ENCODE assay signal across 1 cellular context in the genomic region with DNA sequence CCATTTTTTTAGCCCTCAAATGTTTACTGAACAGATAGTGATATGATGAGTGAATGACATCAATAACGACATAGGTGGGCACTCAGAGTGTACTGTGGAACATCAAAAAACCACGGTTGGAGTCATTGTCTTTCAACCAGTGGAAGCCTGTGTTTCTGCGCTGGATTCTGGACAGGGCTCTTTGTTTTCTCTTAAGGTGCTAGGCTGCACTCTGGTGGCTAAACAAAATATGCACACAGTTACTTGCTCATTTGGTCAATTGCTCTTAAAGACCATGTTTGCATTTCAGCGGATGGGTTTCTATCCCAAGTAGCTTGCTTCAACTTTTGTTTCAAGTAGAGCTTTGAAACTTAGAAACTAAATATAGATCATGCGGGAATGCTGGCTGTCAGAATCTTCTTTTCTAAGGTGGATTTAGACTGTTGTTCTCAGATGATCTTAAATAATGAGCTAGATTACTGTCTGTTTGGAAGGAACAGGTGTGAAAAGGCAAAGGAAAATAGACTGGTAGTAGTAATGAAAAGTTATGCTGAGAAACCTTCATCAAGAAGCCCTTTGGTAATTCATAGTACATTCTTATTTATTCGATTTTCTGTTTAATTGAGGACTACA.
TF ChIP-seq lines count a peak whose summit lies in the region.

No MANE protein-coding gene starts in this region.

TF ChIP-seq in HepG2, 621 proteins besides CTCF, POLR2A, EP300 and RAD21 (continues in another document):
- TF ChIP-seq HMG20A (CRISPR knock-in tag; IDR thresholded peaks at IDR 0.05; ENCODE audit: borderline replicate concordance) (no peak), THAP8 (CRISPR knock-in tag; IDR thresholded peaks at IDR 0.05; ENCODE audit: borderline replicate concordance) (no peak), FOXK1 (CRISPR knock-in tag; IDR thresholded peaks at IDR 0.05; ENCODE audit: borderline replicate concordance, low read depth) (peak; percentile 44; the same call in 1 of the 2 replicates), ZNF512B (CRISPR knock-in tag; IDR thresholded peaks at IDR 0.05; ENCODE audit: borderline replicate concordance) (no peak), ZNF737 (CRISPR knock-in tag; IDR thresholded peaks at IDR 0.05; ENCODE audit: borderline replicate concordance) (no peak), STAG1 (CRISPR knock-in tag; IDR thresholded peaks at IDR 0.05) (peak; percentile 91), THRA (CRISPR knock-in tag; IDR thresholded peaks at IDR 0.05; ENCODE audit: borderline replicate concordance) (0 out of 2 replicates have a peak, but pooled peaks have one; percentile 20), NFKBIZ (CRISPR knock-in tag; IDR thresholded peaks at IDR 0.05) (no peak), NAIF1 (CRISPR knock-in tag; IDR thresholded peaks at IDR 0.05; ENCODE audit: borderline replicate concordance) (peak; percentile 41; the same call in 1 of the 2 replicates), ZNF264 (CRISPR knock-in tag; IDR thresholded peaks at IDR 0.05) (no peak), REST (IDR thresholded peaks at IDR 0.05; ENCODE audit: borderline replicate concordance in 1 of 2, low read depth in 1 of 2, low read length in 2 of 2) (0 out of 4 replicates have a peak, but pooled peaks of 1 of the 2 experiments have one; percentile 18), ZSCAN31 (CRISPR knock-in tag; IDR thresholded peaks at IDR 0.05; ENCODE audit: low read depth) (no peak), PPARG (CRISPR knock-in tag; conservative IDR thresholded peaks at IDR 0.05) (0 out of 2 replicates have a peak, but pooled peaks have one; percentile 20), SMC3 (IDR thresholded peaks at IDR 0.05; ENCODE audit: low read length) (peak; percentile 89), RXRB (CRISPR knock-in tag; IDR thresholded peaks at IDR 0.05; ENCODE audit: borderline replicate concordance) (no peak), ZNF879 (CRISPR knock-in tag; IDR thresholded peaks at IDR 0.05) (no peak), CBX5 (CRISPR knock-in tag; IDR thresholded peaks at IDR 0.05; ENCODE audit: borderline replicate concordance) (no peak), FOXA3 (CRISPR knock-in tag; IDR thresholded peaks at IDR 0.05) (no peak), ZBTB25 (CRISPR knock-in tag; IDR thresholded peaks at IDR 0.05) (0 out of 2 replicates have a peak, but pooled peaks have one; percentile 43), KLF16 (CRISPR knock-in tag; IDR thresholded peaks at IDR 0.05) (0 out of 4 replicates have a peak, but pooled peaks of 1 of the 2 experiments have one; percentile 45), HNRNPH1 (optimal IDR thresholded peaks at IDR 0.05; ENCODE audit: low read depth, low read length) (no peak), ERF (CRISPR knock-in tag; IDR thresholded peaks at IDR 0.05) (0 out of 2 replicates have a peak, but pooled peaks have one; percentile 22), ZNF589 (CRISPR knock-in tag; conservative IDR thresholded peaks at IDR 0.05) (no peak), ARID3A (IDR thresholded peaks at IDR 0.05; ENCODE audit: low read depth, low read length) (no peak), NR2F2 (IDR thresholded peaks at IDR 0.05; ENCODE audit: borderline replicate concordance, low read depth) (no peak), NR2F6 (IDR thresholded peaks at IDR 0.05) (no peak), NR2F6 (CRISPR knock-in tag; IDR thresholded peaks at IDR 0.05) (no peak), HMG20B (CRISPR knock-in tag; conservative IDR thresholded peaks at IDR 0.05) (no peak), MYC (CRISPR knock-in tag; IDR thresholded peaks at IDR 0.05; ENCODE audit: borderline replicate concordance) (no peak), PAX8 (CRISPR knock-in tag; IDR thresholded peaks at IDR 0.05; ENCODE audit: borderline replicate concordance) (no peak), KAT8 (CRISPR knock-in tag; IDR thresholded peaks at IDR 0.05) (0 out of 2 replicates have a peak, but pooled peaks have one; percentile 19), HNRNPK (IDR thresholded peaks at IDR 0.05; ENCODE audit: low read depth, low read length, poor library complexity, severe bottlenecking) (no peak)
- TF ChIP-seq, protein P1, sequence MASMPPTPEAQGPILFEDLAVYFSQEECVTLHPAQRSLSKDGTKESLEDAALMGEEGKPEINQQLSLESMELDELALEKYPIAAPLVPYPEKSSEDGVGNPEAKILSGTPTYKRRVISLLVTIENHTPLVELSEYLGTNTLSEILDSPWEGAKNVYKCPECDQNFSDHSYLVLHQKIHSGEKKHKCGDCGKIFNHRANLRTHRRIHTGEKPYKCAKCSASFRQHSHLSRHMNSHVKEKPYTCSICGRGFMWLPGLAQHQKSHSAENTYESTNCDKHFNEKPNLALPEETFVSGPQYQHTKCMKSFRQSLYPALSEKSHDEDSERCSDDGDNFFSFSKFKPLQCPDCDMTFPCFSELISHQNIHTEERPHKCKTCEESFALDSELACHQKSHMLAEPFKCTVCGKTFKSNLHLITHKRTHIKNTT (CRISPR knock-in tag; IDR thresholded peaks at IDR 0.05) = no peak
- TF ChIP-seq, protein P2, sequence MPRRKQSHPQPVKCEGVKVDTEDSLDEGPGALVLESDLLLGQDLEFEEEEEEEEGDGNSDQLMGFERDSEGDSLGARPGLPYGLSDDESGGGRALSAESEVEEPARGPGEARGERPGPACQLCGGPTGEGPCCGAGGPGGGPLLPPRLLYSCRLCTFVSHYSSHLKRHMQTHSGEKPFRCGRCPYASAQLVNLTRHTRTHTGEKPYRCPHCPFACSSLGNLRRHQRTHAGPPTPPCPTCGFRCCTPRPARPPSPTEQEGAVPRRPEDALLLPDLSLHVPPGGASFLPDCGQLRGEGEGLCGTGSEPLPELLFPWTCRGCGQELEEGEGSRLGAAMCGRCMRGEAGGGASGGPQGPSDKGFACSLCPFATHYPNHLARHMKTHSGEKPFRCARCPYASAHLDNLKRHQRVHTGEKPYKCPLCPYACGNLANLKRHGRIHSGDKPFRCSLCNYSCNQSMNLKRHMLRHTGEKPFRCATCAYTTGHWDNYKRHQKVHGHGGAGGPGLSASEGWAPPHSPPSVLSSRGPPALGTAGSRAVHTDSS (CRISPR knock-in tag; conservative IDR thresholded peaks at IDR 0.05) = no peak
- TF ChIP-seq, protein P3, sequence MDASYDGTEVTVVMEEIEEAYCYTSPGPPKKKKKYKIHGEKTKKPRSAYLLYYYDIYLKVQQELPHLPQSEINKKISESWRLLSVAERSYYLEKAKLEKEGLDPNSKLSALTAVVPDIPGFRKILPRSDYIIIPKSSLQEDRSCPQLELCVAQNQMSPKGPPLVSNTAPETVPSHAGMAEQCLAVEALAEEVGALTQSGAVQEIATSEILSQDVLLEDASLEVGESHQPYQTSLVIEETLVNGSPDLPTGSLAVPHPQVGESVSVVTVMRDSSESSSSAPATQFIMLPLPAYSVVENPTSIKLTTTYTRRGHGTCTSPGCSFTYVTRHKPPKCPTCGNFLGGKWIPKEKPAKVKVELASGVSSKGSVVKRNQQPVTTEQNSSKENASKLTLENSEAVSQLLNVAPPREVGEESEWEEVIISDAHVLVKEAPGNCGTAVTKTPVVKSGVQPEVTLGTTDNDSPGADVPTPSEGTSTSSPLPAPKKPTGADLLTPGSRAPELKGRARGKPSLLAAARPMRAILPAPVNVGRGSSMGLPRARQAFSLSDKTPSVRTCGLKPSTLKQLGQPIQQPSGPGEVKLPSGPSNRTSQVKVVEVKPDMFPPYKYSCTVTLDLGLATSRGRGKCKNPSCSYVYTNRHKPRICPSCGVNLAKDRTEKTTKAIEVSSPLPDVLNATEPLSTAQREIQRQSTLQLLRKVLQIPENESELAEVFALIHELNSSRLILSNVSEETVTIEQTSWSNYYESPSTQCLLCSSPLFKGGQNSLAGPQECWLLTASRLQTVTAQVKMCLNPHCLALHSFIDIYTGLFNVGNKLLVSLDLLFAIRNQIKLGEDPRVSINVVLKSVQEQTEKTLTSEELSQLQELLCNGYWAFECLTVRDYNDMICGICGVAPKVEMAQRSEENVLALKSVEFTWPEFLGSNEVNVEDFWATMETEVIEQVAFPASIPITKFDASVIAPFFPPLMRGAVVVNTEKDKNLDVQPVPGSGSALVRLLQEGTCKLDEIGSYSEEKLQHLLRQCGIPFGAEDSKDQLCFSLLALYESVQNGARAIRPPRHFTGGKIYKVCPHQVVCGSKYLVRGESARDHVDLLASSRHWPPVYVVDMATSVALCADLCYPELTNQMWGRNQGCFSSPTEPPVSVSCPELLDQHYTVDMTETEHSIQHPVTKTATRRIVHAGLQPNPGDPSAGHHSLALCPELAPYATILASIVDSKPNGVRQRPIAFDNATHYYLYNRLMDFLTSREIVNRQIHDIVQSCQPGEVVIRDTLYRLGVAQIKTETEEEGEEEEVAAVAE (CRISPR knock-in tag; IDR thresholded peaks at IDR 0.05; ENCODE audit: borderline replicate concordance) = 0 out of 2 replicates have a peak, but pooled peaks have one; percentile 35
